10 cellular contexts compared by ENCODE assay signal in the genomic region with DNA sequence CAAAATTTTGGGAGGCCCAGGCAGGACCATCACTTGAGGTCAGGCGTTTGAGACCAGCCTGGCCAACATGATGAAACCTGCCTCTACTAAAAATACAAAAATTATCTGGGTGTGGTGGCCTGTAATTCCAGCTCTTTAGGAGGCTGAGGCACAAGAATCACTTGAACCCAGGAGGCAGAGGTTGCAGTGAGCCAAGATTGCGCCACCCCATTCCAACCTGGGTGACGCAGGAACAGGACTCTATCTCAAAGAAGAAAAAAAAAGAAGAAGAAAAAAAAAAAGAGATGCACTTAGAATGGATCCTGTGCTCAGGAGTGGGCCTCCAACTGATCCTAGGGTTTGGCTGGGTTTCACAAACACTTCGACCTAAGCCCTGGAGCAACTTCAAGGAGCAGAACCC. TPM values are rescaled to one million over a fixed set of nuclear protein-coding genes. Genes with fewer than 3 reads are reported as not detected.
"Had no signal": no experiment of that assay in that cellular context is flagged by ENCODE, and none has a peak within 500 bp of the region (broad histone marks: within the 10 kb centered on the region; RNA-seq: fewer than 3 reads in every experiment).

No MANE protein-coding gene starts in this region.

- H3K36me3 ChIP-seq: HAP-1 had no signal

- H3K9me3 ChIP-seq: HAP-1 had no signal

- H3K4me1 ChIP-seq: HAP-1 had no signal

- ATAC-seq: GM23338, HCT116 had no signal

- DNase-seq: GM23248, GOT3, H7, H9, HCEC 1CT, HFFc6 had no signal

- H3K4me3 ChIP-seq: GM23248, GM23338, HAP-1 had no signal

- H3K27ac ChIP-seq: GM23248 had no signal

- H2AFZ ChIP-seq: GM23248, GM23338 had no signal

- H3K4me2 ChIP-seq: GM23338 had no signal

- H3K4me3 Mint-ChIP-seq: GM23338, H9, HFFc6 had no signal

- H3K4me1 Mint-ChIP-seq: GM23338, H9 had no signal

- H3K9me3 Mint-ChIP-seq: GM23338, H9, HFFc6 had no signal

- H3K9ac ChIP-seq: GM23248 had no signal

- H3K27ac Mint-ChIP-seq: GM23338, HFFc6 had no signal

RNA-seq across cellular contexts. Expression of gene GLDC, which starts 45.1 kb away (rescaled TPM):
- total RNA-seq: H4 had no signal
